ENCODE assay signal across 2 cellular contexts in the genomic region with DNA sequence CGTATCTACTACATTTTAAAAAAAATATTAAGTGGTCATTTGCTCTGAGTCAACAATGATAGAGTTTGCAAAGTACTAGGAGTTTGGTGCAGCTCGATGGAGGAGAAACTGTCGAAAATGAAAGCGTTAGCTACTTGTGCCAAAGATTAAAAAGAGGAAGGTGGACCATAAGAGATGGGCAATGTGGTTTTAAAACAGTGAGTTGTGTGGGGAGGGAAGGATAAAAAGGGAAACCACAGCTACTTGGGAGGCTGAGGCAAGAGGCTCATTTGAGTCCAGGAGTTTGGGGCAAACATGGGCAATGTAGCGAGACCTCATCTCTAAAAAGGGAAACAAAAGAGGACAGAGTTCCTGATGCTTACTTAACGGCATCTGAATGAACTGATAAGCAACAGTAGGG.
TF ChIP-seq lines count a peak whose summit lies in the region.

No MANE protein-coding gene starts in this region.

TF ChIP-seq in IMR-90, 13 proteins besides CTCF, POLR2A, EP300 and RAD21:
- TF ChIP-seq, protein P1, sequence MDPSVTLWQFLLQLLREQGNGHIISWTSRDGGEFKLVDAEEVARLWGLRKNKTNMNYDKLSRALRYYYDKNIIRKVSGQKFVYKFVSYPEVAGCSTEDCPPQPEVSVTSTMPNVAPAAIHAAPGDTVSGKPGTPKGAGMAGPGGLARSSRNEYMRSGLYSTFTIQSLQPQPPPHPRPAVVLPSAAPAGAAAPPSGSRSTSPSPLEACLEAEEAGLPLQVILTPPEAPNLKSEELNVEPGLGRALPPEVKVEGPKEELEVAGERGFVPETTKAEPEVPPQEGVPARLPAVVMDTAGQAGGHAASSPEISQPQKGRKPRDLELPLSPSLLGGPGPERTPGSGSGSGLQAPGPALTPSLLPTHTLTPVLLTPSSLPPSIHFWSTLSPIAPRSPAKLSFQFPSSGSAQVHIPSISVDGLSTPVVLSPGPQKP (IDR thresholded peaks at IDR 0.05; ENCODE audit: borderline replicate concordance, low read depth, low read length) = no peak
- TF ChIP-seq NFE2L2 (IDR thresholded peaks at IDR 0.05; ENCODE audit: low read depth, low read length) (no peak), BHLHE40 (IDR thresholded peaks at IDR 0.05; ENCODE audit: low read depth, low read length) (no peak), SMC3 (IDR thresholded peaks at IDR 0.05; ENCODE audit: low read depth, low read length) (no peak), MAFK (IDR thresholded peaks at IDR 0.05; ENCODE audit: low read depth, low read length) (no peak), CHD1 (IDR thresholded peaks at IDR 0.05; ENCODE audit: low read depth, low read length) (no peak), MXI1 (IDR thresholded peaks at IDR 0.05; ENCODE audit: borderline replicate concordance, low read depth, low read length) (no peak), FOS (IDR thresholded peaks at IDR 0.05; ENCODE audit: low read depth, low read length) (no peak), MAZ (IDR thresholded peaks at IDR 0.05; ENCODE audit: borderline replicate concordance, low read depth, low read length) (no peak)

TF ChIP-seq in HepG2, 621 proteins besides CTCF, POLR2A, EP300 and RAD21:
- TF ChIP-seq ZBTB42 (CRISPR knock-in tag; IDR thresholded peaks at IDR 0.05) (no peak), ELF4 (CRISPR knock-in tag; IDR thresholded peaks at IDR 0.05; ENCODE audit: borderline replicate concordance) (no peak), PRPF4 (IDR thresholded peaks at IDR 0.05; ENCODE audit: low read depth, low read length, poor library complexity, severe bottlenecking) (no peak), ZNF180 (CRISPR knock-in tag; IDR thresholded peaks at IDR 0.05; ENCODE audit: borderline replicate concordance, low read depth) (no peak), MAF1 (CRISPR knock-in tag; IDR thresholded peaks at IDR 0.05; ENCODE audit: borderline replicate concordance) (no peak), CEBPG (CRISPR knock-in tag; IDR thresholded peaks at IDR 0.05) (no peak), GATA4 (IDR thresholded peaks at IDR 0.05; ENCODE audit: borderline replicate concordance, low read depth) (no peak), ZNF224 (CRISPR knock-in tag; IDR thresholded peaks at IDR 0.05) (no peak), ZSCAN20 (CRISPR knock-in tag; IDR thresholded peaks at IDR 0.05; ENCODE audit: borderline replicate concordance) (no peak), ZNF891 (CRISPR knock-in tag; IDR thresholded peaks at IDR 0.05) (no peak)
- TF ChIP-seq, protein P2, sequence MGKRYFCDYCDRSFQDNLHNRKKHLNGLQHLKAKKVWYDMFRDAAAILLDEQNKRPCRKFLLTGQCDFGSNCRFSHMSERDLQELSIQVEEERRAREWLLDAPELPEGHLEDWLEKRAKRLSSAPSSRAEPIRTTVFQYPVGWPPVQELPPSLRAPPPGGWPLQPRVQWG (CRISPR knock-in tag; IDR thresholded peaks at IDR 0.05; ENCODE audit: borderline replicate concordance, low read depth) = no peak
- TF ChIP-seq, protein P3, sequence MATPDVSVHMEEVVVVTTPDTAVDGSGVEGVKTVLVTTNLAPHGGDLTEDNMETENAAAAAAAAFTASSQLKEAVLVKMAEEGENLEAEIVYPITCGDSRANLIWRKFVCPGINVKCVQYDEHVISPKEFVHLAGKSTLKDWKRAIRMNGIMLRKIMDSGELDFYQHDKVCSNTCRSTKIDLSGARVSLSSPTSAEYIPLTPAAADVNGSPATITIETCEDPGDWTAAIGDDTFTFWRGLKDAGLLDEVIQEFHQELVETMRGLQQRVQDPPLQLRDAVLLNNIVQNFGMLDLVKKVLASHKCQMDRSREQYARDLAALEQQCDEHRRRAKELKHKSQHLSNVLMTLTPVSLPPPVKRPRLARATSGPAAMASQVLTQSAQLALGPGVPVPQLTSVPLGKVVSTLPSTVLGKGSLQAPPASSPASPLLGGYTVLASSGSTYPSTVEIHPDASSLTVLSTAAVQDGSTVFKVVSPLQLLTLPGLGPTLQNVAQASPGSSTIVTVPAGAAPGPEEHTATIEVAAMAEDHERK (CRISPR knock-in tag; IDR thresholded peaks at IDR 0.05; ENCODE audit: low read depth) = no peak
- TF ChIP-seq, protein P4, sequence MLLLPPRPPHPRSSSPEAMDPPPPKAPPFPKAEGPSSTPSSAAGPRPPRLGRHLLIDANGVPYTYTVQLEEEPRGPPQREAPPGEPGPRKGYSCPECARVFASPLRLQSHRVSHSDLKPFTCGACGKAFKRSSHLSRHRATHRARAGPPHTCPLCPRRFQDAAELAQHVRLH (CRISPR knock-in tag; IDR thresholded peaks at IDR 0.05; ENCODE audit: borderline replicate concordance, low read depth) = no peak
- TF ChIP-seq, protein P5, sequence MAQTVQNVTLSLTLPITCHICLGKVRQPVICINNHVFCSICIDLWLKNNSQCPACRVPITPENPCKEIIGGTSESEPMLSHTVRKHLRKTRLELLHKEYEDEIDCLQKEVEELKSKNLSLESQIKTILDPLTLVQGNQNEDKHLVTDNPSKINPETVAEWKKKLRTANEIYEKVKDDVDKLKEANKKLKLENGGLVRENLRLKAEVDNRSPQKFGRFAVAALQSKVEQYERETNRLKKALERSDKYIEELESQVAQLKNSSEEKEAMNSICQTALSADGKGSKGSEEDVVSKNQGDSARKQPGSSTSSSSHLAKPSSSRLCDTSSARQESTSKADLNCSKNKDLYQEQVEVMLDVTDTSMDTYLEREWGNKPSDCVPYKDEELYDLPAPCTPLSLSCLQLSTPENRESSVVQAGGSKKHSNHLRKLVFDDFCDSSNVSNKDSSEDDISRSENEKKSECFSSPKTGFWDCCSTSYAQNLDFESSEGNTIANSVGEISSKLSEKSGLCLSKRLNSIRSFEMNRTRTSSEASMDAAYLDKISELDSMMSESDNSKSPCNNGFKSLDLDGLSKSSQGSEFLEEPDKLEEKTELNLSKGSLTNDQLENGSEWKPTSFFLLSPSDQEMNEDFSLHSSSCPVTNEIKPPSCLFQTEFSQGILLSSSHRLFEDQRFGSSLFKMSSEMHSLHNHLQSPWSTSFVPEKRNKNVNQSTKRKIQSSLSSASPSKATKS (CRISPR knock-in tag; IDR thresholded peaks at IDR 0.05) = no peak
- TF ChIP-seq, protein P6, sequence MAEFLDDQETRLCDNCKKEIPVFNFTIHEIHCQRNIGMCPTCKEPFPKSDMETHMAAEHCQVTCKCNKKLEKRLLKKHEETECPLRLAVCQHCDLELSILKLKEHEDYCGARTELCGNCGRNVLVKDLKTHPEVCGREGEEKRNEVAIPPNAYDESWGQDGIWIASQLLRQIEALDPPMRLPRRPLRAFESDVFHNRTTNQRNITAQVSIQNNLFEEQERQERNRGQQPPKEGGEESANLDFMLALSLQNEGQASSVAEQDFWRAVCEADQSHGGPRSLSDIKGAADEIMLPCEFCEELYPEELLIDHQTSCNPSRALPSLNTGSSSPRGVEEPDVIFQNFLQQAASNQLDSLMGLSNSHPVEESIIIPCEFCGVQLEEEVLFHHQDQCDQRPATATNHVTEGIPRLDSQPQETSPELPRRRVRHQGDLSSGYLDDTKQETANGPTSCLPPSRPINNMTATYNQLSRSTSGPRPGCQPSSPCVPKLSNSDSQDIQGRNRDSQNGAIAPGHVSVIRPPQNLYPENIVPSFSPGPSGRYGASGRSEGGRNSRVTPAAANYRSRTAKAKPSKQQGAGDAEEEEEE (CRISPR knock-in tag; IDR thresholded peaks at IDR 0.05; ENCODE audit: borderline replicate concordance) = no peak
